Comparison of ENCODE assay signal across 15 cellular contexts in the genomic region with DNA sequence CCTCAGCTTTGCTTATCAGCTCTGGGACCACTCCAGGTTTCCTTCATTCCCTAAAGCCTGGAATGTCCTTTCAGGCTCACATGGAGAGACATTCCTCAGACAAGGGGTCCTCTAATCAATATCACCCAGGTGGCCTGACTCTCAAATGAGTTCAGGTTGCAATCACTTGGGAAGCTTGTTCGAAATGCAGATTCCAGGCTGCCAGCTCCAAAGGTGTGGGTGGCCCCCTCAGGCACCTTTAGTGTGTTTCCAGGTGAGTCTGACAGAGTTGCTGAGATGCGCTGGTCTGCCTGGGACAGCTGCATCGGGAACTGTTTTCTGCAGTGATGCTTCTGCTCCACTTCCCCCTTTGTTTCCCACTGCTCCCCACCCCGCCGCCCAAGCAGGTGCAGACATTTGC.
"Had no signal": no experiment of that assay in that cellular context is flagged by ENCODE, and none has a peak within 500 bp of the region (broad histone marks: within the 10 kb centered on the region; RNA-seq: fewer than 3 reads in every experiment).

No MANE protein-coding gene starts in this region.

- H3K27me3 Mint-ChIP-seq: effector memory CD8-positive, alpha-beta T cell; naive B cell; stimulated activated memory B cell treated with anti-CD40 and anti-IgM and Interleukin-4, amounts not matched to agents 10 μg/mL and 1 μg/mL and 100 μg/mL, for 72 hours had no signal

- H3K4me1 ChIP-seq: foreskin keratinocyte, spleen had no signal

- H3K4me3 Mint-ChIP-seq: effector memory CD8-positive, alpha-beta T cell; naive B cell; nephron progenitor cell; stimulated activated memory B cell treated with anti-CD40 and anti-IgM and Interleukin-4, amounts not matched to agents 10 μg/mL and 1 μg/mL and 100 μg/mL, for 72 hours; stimulated activated naive CD8-positive, alpha-beta T cell treated with anti-CD3 and anti-CD28 coated beads, Interleukin-15, Interleukin-2, amounts not matched to agents 100 ng/mL and 50 ng/mL, for 24 hours had no signal

- H3K4me1 Mint-ChIP-seq: naive B cell; stimulated activated memory B cell treated with anti-CD40 and anti-IgM and Interleukin-4, amounts not matched to agents 10 μg/mL and 1 μg/mL and 100 μg/mL, for 72 hours had no signal

- H3K27ac Mint-ChIP-seq: effector memory CD8-positive, alpha-beta T cell; naive B cell; nephron progenitor cell; stimulated activated memory B cell treated with anti-CD40 and anti-IgM and Interleukin-4, amounts not matched to agents 10 μg/mL and 1 μg/mL and 100 μg/mL, for 72 hours; stimulated activated naive CD8-positive, alpha-beta T cell treated with anti-CD3 and anti-CD28 coated beads, Interleukin-15, Interleukin-2, amounts not matched to agents 100 ng/mL and 50 ng/mL, for 24 hours had no signal

- H3K36me3 Mint-ChIP-seq: stimulated activated memory B cell treated with anti-CD40 and anti-IgM and Interleukin-4, amounts not matched to agents 10 μg/mL and 1 μg/mL and 100 μg/mL, for 72 hours had no signal

- H3K27ac ChIP-seq: foreskin keratinocyte, neutrophil, spleen, transverse colon had no signal

- H3K4me3 ChIP-seq: spleen, testis, transverse colon had no signal

- H3K36me3 ChIP-seq: neutrophil, spleen, transverse colon had no signal

- H3K27me3 ChIP-seq: foreskin keratinocyte, neutrophil, spleen, testis, transverse colon had no signal

- DNase-seq: effector memory CD8-positive, alpha-beta T cell; foreskin keratinocyte; hippocampal formation; mammary epithelial cell; naive B cell; spleen; stimulated activated CD4-positive, alpha-beta T cell treated with anti-CD3 and anti-CD28 coated beads, Interleukin-15, amount 100 ng/mL, for 24 hours; stimulated activated CD4-positive, alpha-beta T cell treated with anti-CD3 and anti-CD28 coated beads, Interleukin-1b, Interleukin-23, amount 100 ng/mL, for 48 hours; stimulated activated CD4-positive, alpha-beta T cell treated with anti-CD3 and anti-CD28 coated beads, Interleukin-4, amount 100 ng/mL, for 24 hours; transverse colon had no signal

- H3K9me3 ChIP-seq: neutrophil, testis, transverse colon had no signal

- ATAC-seq: effector memory CD8-positive, alpha-beta T cell; stimulated activated memory B cell treated with anti-CD40 and anti-IgM and Interleukin-4, amounts not matched to agents 10 μg/mL and 1 μg/mL and 100 μg/mL, for 72 hours had no signal
